In genomic region chr9:137748311-137748710, GRCh38 we compare ENCODE assay signal across 23 cellular contexts.
"Had no signal": no experiment of that assay in that cellular context is flagged by ENCODE, and none has a peak within 500 bp of the region (broad histone marks: within the 10 kb centered on the region; RNA-seq: fewer than 3 reads in every experiment).

No MANE protein-coding gene starts in this region.

- H3K4me1 ChIP-seq: sigmoid colon, stomach had no signal

- H3K36me3 ChIP-seq: ovary had no signal

- DNase-seq: cortex of kidney; effector memory CD8-positive, alpha-beta T cell; hypothalamus; immature natural killer cell; islet precursor cell; left ventricle myocardium superior; mesenchymal stem cell; mucosa of descending colon; naive B cell; occipital lobe; ovary; posterior cingulate gyrus; sigmoid colon; spleen; stimulated activated naive CD4-positive, alpha-beta T cell treated with Interleukin-2 at 50 U/mL for 16 hours; stomach; thyroid gland had no signal

- H3K4me1 Mint-ChIP-seq: mesothelial cell of epicardium had no signal

- ATAC-seq: effector memory CD8-positive, alpha-beta T cell; left ventricle myocardium superior; mucosa of descending colon; natural killer cell treated with Interleukin-12 subunit alpha and Interleukin-12 subunit beta and Interleukin-15 and Interleukin-18, amount 100 ng/mL, for 72 hours; psoas muscle; right cardiac atrium had no signal

- H3K27me3 Mint-ChIP-seq: effector memory CD8-positive, alpha-beta T cell; naive B cell; natural killer cell treated with Interleukin-12 subunit alpha and Interleukin-12 subunit beta and Interleukin-15 and Interleukin-18, amount 100 ng/mL, for 72 hours; type B pancreatic cell had no signal

- H3K9me3 ChIP-seq: mucosa of descending colon, ovary, psoas muscle, sigmoid colon, spleen, stomach, thyroid gland had no signal

- H3K9me3 Mint-ChIP-seq: effector memory CD8-positive, alpha-beta T cell; immature natural killer cell; mesothelial cell of epicardium; naive B cell; natural killer cell treated with Interleukin-12 subunit alpha and Interleukin-12 subunit beta and Interleukin-15 and Interleukin-18, amount 100 ng/mL, for 72 hours; type B pancreatic cell had no signal

- H3K27ac Mint-ChIP-seq: mesothelial cell of epicardium, type B pancreatic cell had no signal

- H3K4me3 Mint-ChIP-seq: effector memory CD8-positive, alpha-beta T cell; immature natural killer cell; mesothelial cell of epicardium; natural killer cell treated with Interleukin-12 subunit alpha and Interleukin-12 subunit beta and Interleukin-15 and Interleukin-18, amount 100 ng/mL, for 72 hours; type B pancreatic cell had no signal

- H3K27ac ChIP-seq: ovary, psoas muscle, sigmoid colon, stomach, thyroid gland had no signal

- H3K4me3 ChIP-seq: mucosa of descending colon, ovary, psoas muscle, sigmoid colon, skin epidermis, spleen, stomach, thyroid gland had no signal

- H3K27me3 ChIP-seq: ovary, sigmoid colon, spleen, stomach, thyroid gland had no signal
